ENCODE assay signal across 24 cellular contexts in genomic region chr13:85666356-85666755, GRCh38.
A peak's percentile ranks its signal among the peaks of the same experiment; 100 is the strongest.
DNase-seq lines count a peak whose midpoint lies in the region; ATAC-seq, FAIRE-seq and TF ChIP-seq lines count a peak whose summit lies in the region.
"Had no signal": no experiment of that assay in that cellular context is flagged by ENCODE, and none has a peak within 500 bp of the region (broad histone marks: within the 10 kb centered on the region; RNA-seq: fewer than 3 reads in every experiment).

No MANE protein-coding gene starts in this region.

- H3K9me2 ChIP-seq in Loucy (replicated peaks; ENCODE audit: low read depth, low read length): no peaks in the 10 kb centered on the region

- no peaks in the 10 kb centered on the region for H3K9me3 ChIP-seq in Loucy (ENCODE audit: insufficient read depth, low read depth, low read length)
- H3K9me3 ChIP-seq: breast epithelium, esophagus muscularis mucosa, lower lobe of right lung, Peyer's patch, prostate gland, sigmoid colon, thyroid gland had no signal

- no peaks in the 10 kb centered on the region for H3K27me3 ChIP-seq in Loucy (ENCODE audit: insufficient read depth, low read length, poor library complexity, severe bottlenecking)
- H3K27me3 ChIP-seq: breast epithelium, esophagus muscularis mucosa, Peyer's patch, sigmoid colon, thyroid gland had no signal

- TF ChIP-seq CTCF in Loucy (conservative IDR thresholded peaks at IDR 0.05; ENCODE audit: low read length): no peak

- DNase-seq in H54 (ENCODE audit: insufficient read length, low spot score) (no peak), OCI-M1 (lab: John Stamatoyannopoulos, UW) (peak; percentile 49), iPS-NIHi11 (ENCODE audit: low spot score) (peak; percentile 37), 8988T (no peak), CD1c-positive myeloid dendritic cell (ENCODE audit: extremely low spot score) (no peak), activated gamma-delta T cell treated with Interleukin-2 at 50 U/mL for 16 hours (no peak)
- DNase-seq: activated CD4-positive, alpha-beta T cell treated with anti-CD3 and anti-CD28 coated beads, Interleukin-2, amount 10 ng/mL, durations not matched to agents 24 days and 14 days; activated naive CD4-positive, alpha-beta T cell treated with anti-CD3 and anti-CD28 coated beads, Interleukin-2, amount 10 ng/mL, durations not matched to agents 7 days and 5 days; activated T-cell treated with anti-CD3 and anti-CD28 coated beads, Interleukin-2, amount 50 U/mL, for 4 hours; amniotic stem cell; effector memory CD8-positive, alpha-beta T cell; lower lobe of right lung; NCI-H1436; NCI-H345; Peyer's patch; sigmoid colon; stimulated activated CD4-positive, alpha-beta T cell treated with anti-CD3 and anti-CD28 coated beads, Interleukin-15, amount 100 ng/mL, for 24 hours; thyroid gland had no signal

- H4K20me1 ChIP-seq in Loucy (ENCODE audit: insufficient read depth, low read length, poor library complexity, severe bottlenecking): no peaks in the 10 kb centered on the region

- H3K4me2 ChIP-seq in Loucy (ENCODE audit: low read depth, low read length, poor library complexity, severe bottlenecking): no peak overlapping the region

- H3K4me3 ChIP-seq in Loucy (ENCODE audit: low read length, poor library complexity, severe bottlenecking): no peak overlapping the region
- H3K4me3 ChIP-seq: breast epithelium, esophagus muscularis mucosa, lower lobe of right lung, Peyer's patch, prostate gland, sigmoid colon, thyroid gland had no signal

- no peak for ATAC-seq in GM21723 (IDR thresholded peaks at IDR 0.05; ENCODE audit: unreplicated experiment)
- ATAC-seq: activated T-cell treated with anti-CD3 and anti-CD28 coated beads, Interleukin-2, amount 50 U/mL, for 4 hours; effector memory CD8-positive, alpha-beta T cell; lower lobe of right lung had no signal

- peak overlapping the region; percentile 60; the same call in 1 of the 2 replicates for H2AFZ ChIP-seq in Loucy (ENCODE audit: low read length)

- H3F3A ChIP-seq in Loucy (ENCODE audit: low read depth): no peaks in the 10 kb centered on the region

- FAIRE-seq in H54 (lab: Jason Lieb, UNC): peak; percentile 48
- FAIRE-seq: islet of Langerhans had no signal

- no peak for TF ChIP-seq POLR2A in H54 (IDR thresholded peaks at IDR 0.05; ENCODE audit: low read depth, low read length)

- no peaks in the 10 kb centered on the region for H3K36me3 ChIP-seq in Loucy (ENCODE audit: insufficient read depth, low read length)
- H3K36me3 ChIP-seq: breast epithelium, esophagus muscularis mucosa, lower lobe of right lung, Peyer's patch, prostate gland, sigmoid colon, thyroid gland had no signal

- H3K4me1 ChIP-seq in Loucy (ENCODE audit: insufficient read depth, low read length, poor library complexity, severe bottlenecking): peaks cover 12% of the 10 kb centered on the region
- H3K4me1 ChIP-seq: breast epithelium, lower lobe of right lung, Peyer's patch, prostate gland, thyroid gland had no signal

- no peak overlapping the region for H3K9ac ChIP-seq in Loucy (ENCODE audit: low read depth, low read length, poor library complexity, severe bottlenecking)

- no peaks in the 10 kb centered on the region for H3K79me2 ChIP-seq in Loucy (ENCODE audit: insufficient read depth, low read length)

Comparison
In these comparisons a context has a peak if more than half of its experiments do, and no peak if none do; other contexts are left out.
1. DNase-seq: peak in OCI-M1 (single experiment) and iPS-NIHi11 (single experiment); none in H54 (single experiment), 8988T (single experiment), CD1c-positive myeloid dendritic cell (single experiment) and activated gamma-delta T cell treated with Interleukin-2 at 50 U/mL for 16 hours (single experiment).